ENCODE assay signal across 8 cellular contexts in genomic region chr10:15370212-15370740, GRCh38. TPM values are rescaled to one million over a fixed set of nuclear protein-coding genes. Genes with fewer than 3 reads are reported as not detected.
A peak's percentile ranks its signal among the peaks of the same experiment; 100 is the strongest.
DNase-seq lines count a peak whose midpoint lies in the region; ATAC-seq and TF ChIP-seq lines count a peak whose summit lies in the region.

No MANE protein-coding gene starts in this region.

- H3K27me3 ChIP-seq in BJ (ENCODE audit: control insufficient read depth, insufficient read depth, low read length) = no peaks in the 10 kb centered on the region
- no peaks in the 10 kb centered on the region for H3K27me3 ChIP-seq in endodermal cell (ENCODE audit: control insufficient read depth, insufficient read depth, low read length, poor library complexity, severe bottlenecking)
- no peaks in the 10 kb centered on the region for H3K27me3 ChIP-seq in muscle layer of colon (ENCODE audit: control insufficient read depth in 1 of 2, insufficient read depth in 2 of 2, low read length in 2 of 2)

- H3K27me3 Mint-ChIP-seq in WTC11 (ENCODE audit: low read depth) (peaks cover 15% of the 10 kb centered on the region), endodermal cell (ENCODE audit: insufficient read depth) (peaks cover 2% of the 10 kb centered on the region), type B pancreatic cell (peaks cover 3% of the 10 kb centered on the region)

- DNase-seq in BJ (ENCODE audit: low read depth) (no peak), HEK293T (ENCODE audit: extremely low spot score) (peak; percentile 42), WTC11 (ENCODE audit: low spot score) (peak; percentile 17), endodermal cell (peak; percentile 71), type B pancreatic cell (ENCODE audit: extremely low spot score, unreplicated experiment) (no peak), MV-4-11 (lab: John Stamatoyannopoulos, UW) (no peak), NCI-H2107 treated with DMSO at 0.1 percent for 48 hours (lab: John Stamatoyannopoulos, UW; ENCODE audit: unreplicated experiment) (no peak)

- H3K4me1 Mint-ChIP-seq in WTC11 = peaks cover 37% of the 10 kb centered on the region
- peaks cover 21% of the 10 kb centered on the region for H3K4me1 Mint-ChIP-seq in endodermal cell
- H3K4me1 Mint-ChIP-seq in type B pancreatic cell (ENCODE audit: unreplicated experiment) = peaks cover 37% of the 10 kb centered on the region

- peak; percentile 4 for ATAC-seq in WTC11

- peak overlapping the region; percentile 83 for H3K9ac ChIP-seq in endodermal cell (ENCODE audit: extremely low read depth, low read length, poor library complexity, severe bottlenecking)
- no peak overlapping the region for H3K9ac ChIP-seq in muscle layer of colon (ENCODE audit: low read length)

- H3K9me3 ChIP-seq in endodermal cell (ENCODE audit: control insufficient read depth, low read length) = no peaks in the 10 kb centered on the region
- no peaks in the 10 kb centered on the region for H3K9me3 ChIP-seq in muscle layer of colon (ENCODE audit: low read length)

- H3K27ac Mint-ChIP-seq in WTC11 (peak overlapping the region; percentile 65; the same call in 1 of the 2 replicates), endodermal cell (peak overlapping the region; percentile 95), type B pancreatic cell (peak overlapping the region; percentile 89)

- H3K36me3 ChIP-seq in BJ (ENCODE audit: control insufficient read depth, insufficient read depth, low read length) = no peaks in the 10 kb centered on the region
- H3K36me3 ChIP-seq in endodermal cell (ENCODE audit: control insufficient read depth, insufficient read depth, low read length) = peaks cover 4% of the 10 kb centered on the region
- H3K36me3 ChIP-seq in muscle layer of colon (ENCODE audit: insufficient read depth, low read length) = no peaks in the 10 kb centered on the region

- POLR2A ChIA-PET in BJ (lab: Charles Lee) (no interaction called here), HEK293T (lab: Yijun Ruan, JAX) (interaction anchor here (1.2 to 1.4 kb wide), 3 partner anchors 8 to 198 kb away, joined by 3 read pairs; no protein-coding TSS in a partner anchor), WTC11 (lab: Charles Lee) (no interaction called here)

- H3K36me3 Mint-ChIP-seq in WTC11 (no peaks in the 10 kb centered on the region; the same call in 1 of the 2 replicates), endodermal cell (ENCODE audit: low read depth) (peaks cover 8% of the 10 kb centered on the region), type B pancreatic cell (peaks cover 4% of the 10 kb centered on the region)

- H3K9me3 Mint-ChIP-seq in WTC11 (no peaks in the 10 kb centered on the region), endodermal cell (no peaks in the 10 kb centered on the region), type B pancreatic cell (no peaks in the 10 kb centered on the region)

- H3K27ac ChIP-seq in endodermal cell (ENCODE audit: low read depth, low read length) = peak overlapping the region; percentile 87
- peak overlapping the region; percentile 54 for H3K27ac ChIP-seq in muscle layer of colon (ENCODE audit: low read depth, low read length)

- CTCF ChIA-PET in BJ (lab: Yijun Ruan, JAX) (interaction anchor here (1.0 to 2.3 kb wide), 4 partner anchors 9 to 160 kb away, joined by 3 to 11 read pairs (median 4); no protein-coding TSS in a partner anchor), HEK293T (lab: Yijun Ruan, JAX) (interaction anchor here (0.5 to 1.0 kb wide), 4 partner anchors 108 to 726 kb away, joined by 3 to 6 read pairs (median 4); no protein-coding TSS in a partner anchor), WTC11 (lab: Charles Lee) (interaction anchor here (0.6 to 1.6 kb wide), 4 partner anchors 8 to 239 kb away, joined by 3 to 8 read pairs (median 4); partner anchors contain the start of gene NMT2)

- WGBS in endodermal cell (ENCODE audit: insufficient coverage in 1 of 2, insufficient read length in 1 of 2), 2 experiments = 0% methylated on average over 26 to 45 of the region's 45 CpGs

- peak overlapping the region; percentile 67 for H3K4me3 ChIP-seq in BJ (ENCODE audit: low read depth, low read length)
- peak overlapping the region; percentile 86 for H3K4me3 ChIP-seq in endodermal cell (ENCODE audit: low read length)
- peak overlapping the region; percentile 62 to 84 for H3K4me3 ChIP-seq in muscle layer of colon (ENCODE audit: low read depth in 1 of 2, low read length in 2 of 2)

- H3K4me1 ChIP-seq in endodermal cell (ENCODE audit: control insufficient read depth, insufficient read depth, low read length) = peaks cover 4% of the 10 kb centered on the region
- peaks cover 10% of the 10 kb centered on the region for H3K4me1 ChIP-seq in muscle layer of colon (ENCODE audit: insufficient read depth, low read length)

- no peak for TF ChIP-seq CTCF in BJ (IDR thresholded peaks at IDR 0.05; ENCODE audit: insufficient read depth, low read depth, low read length)
- TF ChIP-seq CTCF in WTC11 (IDR thresholded peaks at IDR 0.05) = no peak
- no peak for TF ChIP-seq CTCF in endodermal cell (conservative IDR thresholded peaks at IDR 0.05)
- no peak for TF ChIP-seq CTCF in type B pancreatic cell (conservative IDR thresholded peaks at IDR 0.05)

- H3K4me3 Mint-ChIP-seq in WTC11 (peak overlapping the region; percentile 89), endodermal cell (peak overlapping the region; percentile 87), type B pancreatic cell (peak overlapping the region; percentile 85)

TF ChIP-seq in HEK293T, 16 proteins besides CTCF, POLR2A, EP300 and RAD21:
- TF ChIP-seq NFRKB (IDR thresholded peaks at IDR 0.05) = no peak
- TF ChIP-seq HDGF (IDR thresholded peaks at IDR 0.05; ENCODE audit: borderline replicate concordance) = no peak
- TF ChIP-seq, protein P1, sequence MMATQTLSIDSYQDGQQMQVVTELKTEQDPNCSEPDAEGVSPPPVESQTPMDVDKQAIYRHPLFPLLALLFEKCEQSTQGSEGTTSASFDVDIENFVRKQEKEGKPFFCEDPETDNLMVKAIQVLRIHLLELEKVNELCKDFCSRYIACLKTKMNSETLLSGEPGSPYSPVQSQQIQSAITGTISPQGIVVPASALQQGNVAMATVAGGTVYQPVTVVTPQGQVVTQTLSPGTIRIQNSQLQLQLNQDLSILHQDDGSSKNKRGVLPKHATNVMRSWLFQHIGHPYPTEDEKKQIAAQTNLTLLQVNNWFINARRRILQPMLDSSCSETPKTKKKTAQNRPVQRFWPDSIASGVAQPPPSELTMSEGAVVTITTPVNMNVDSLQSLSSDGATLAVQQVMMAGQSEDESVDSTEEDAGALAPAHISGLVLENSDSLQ (IDR thresholded peaks at IDR 0.05) = no peak
- no peak for TF ChIP-seq FOXM1 (IDR thresholded peaks at IDR 0.05; ENCODE audit: borderline replicate concordance)
- TF ChIP-seq ZNF384 (IDR thresholded peaks at IDR 0.05) = no peak
- TF ChIP-seq FOXA1 (IDR thresholded peaks at IDR 0.05) = no peak
- TF ChIP-seq TARDBP (IDR thresholded peaks at IDR 0.05) = no peak
- no peak for TF ChIP-seq CTBP1 (IDR thresholded peaks at IDR 0.05; ENCODE audit: borderline replicate concordance)
- no peak for TF ChIP-seq LEF1 (IDR thresholded peaks at IDR 0.05; ENCODE audit: borderline replicate concordance)
- TF ChIP-seq BHLHE40 (IDR thresholded peaks at IDR 0.05; ENCODE audit: borderline replicate concordance) = no peak
- TF ChIP-seq L3MBTL2 (conservative IDR thresholded peaks at IDR 0.05) = no peak
- TF ChIP-seq SUZ12 (IDR thresholded peaks at IDR 0.05) = no peak
- no peak for TF ChIP-seq SP1 (IDR thresholded peaks at IDR 0.05)
- no peak for TF ChIP-seq FOXK2 (IDR thresholded peaks at IDR 0.05)
- no peak for TF ChIP-seq ELF4 (IDR thresholded peaks at IDR 0.05)
- TF ChIP-seq ARNT (IDR thresholded peaks at IDR 0.05) = no peak

TF ChIP-seq in WTC11, 78 proteins besides CTCF, POLR2A, EP300 and RAD21:
- TF ChIP-seq, protein P2, sequence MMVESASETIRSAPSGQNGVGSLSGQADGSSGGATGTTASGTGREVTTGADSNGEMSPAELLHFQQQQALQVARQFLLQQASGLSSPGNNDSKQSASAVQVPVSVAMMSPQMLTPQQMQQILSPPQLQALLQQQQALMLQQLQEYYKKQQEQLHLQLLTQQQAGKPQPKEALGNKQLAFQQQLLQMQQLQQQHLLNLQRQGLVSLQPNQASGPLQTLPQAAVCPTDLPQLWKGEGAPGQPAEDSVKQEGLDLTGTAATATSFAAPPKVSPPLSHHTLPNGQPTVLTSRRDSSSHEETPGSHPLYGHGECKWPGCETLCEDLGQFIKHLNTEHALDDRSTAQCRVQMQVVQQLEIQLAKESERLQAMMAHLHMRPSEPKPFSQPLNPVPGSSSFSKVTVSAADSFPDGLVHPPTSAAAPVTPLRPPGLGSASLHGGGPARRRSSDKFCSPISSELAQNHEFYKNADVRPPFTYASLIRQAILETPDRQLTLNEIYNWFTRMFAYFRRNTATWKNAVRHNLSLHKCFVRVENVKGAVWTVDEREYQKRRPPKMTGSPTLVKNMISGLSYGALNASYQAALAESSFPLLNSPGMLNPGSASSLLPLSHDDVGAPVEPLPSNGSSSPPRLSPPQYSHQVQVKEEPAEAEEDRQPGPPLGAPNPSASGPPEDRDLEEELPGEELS (CRISPR knock-in tag; IDR thresholded peaks at IDR 0.05) = no peak
- TF ChIP-seq GTF2I (CRISPR knock-in tag; conservative IDR thresholded peaks at IDR 0.05) (no peak), ZNF423 (CRISPR knock-in tag; IDR thresholded peaks at IDR 0.05) (peak; percentile 62), HMGXB4 (CRISPR knock-in tag; IDR thresholded peaks at IDR 0.05) (0 out of 2 replicates have a peak, but pooled peaks have one; percentile 25)
TF ChIP-seq in WTC11: peak in this region for 2.

RNA-seq across cellular contexts. Expression of gene FAM171A1, which starts 0.8 kb away (rescaled TPM):
- polyA plus RNA-seq in BJ (2011; rRNA removed) = 13.2 and 18.4 TPM in 2 replicates
- 9.9 and 13.3 TPM in 2 replicates for polyA minus RNA-seq in BJ (2011; rRNA and poly(A)+ RNA removed)
- total RNA-seq in WTC11 (2021) (29.2 to 33.9 TPM (median 30.1 TPM) in 3 replicates), endodermal cell (10 to 100 TPM; 36.5 to 39.0 TPM), type B pancreatic cell (ENCODE audit: low replicate concordance) (28.6 and 49.3 TPM in 2 replicates)
- polyA plus RNA-seq in endodermal cell (2013, experiment 1 of 2) = 64.8 TPM
- polyA plus RNA-seq in endodermal cell (2013, experiment 2 of 2) = 68.4 TPM

Comparison
In these comparisons a context has a peak if more than half of its experiments do, and no peak if none do; other contexts are left out.
1. DNase-seq: peak in HEK293T (single experiment), WTC11 (single experiment) and endodermal cell (single experiment); none in BJ (single experiment), type B pancreatic cell (single experiment), MV-4-11 (single experiment) and NCI-H2107 treated with DMSO at 0.1 percent for 48 hours (single experiment).
2. Peak in every context shown above with its lines, with median percentiles within 50 percentile points of each other: H3K4me3 ChIP-seq, H3K27ac Mint-ChIP-seq and H3K4me3 Mint-ChIP-seq.